In the genomic region with DNA sequence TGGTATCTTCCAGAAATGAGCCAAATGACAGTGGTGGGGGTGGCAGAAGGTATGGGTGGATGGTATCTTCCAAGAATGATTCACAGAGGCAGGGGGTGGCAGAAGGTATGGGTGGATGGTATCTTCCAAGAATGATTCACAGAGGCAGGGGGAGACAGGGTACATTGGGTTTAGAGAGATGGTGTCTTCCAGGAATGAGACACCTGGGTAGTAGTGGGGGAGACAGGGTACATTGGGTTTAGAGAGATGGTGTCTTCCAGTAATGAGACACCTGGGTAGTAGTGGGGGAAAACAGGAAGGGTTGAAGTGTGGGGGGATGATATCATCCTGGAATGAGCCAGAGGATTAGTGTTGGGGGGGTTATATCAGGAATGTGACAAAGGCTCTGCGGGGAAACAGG, we compare ENCODE assay signal across 13 cellular contexts.
DNase-seq lines count a peak whose midpoint lies in the region; ATAC-seq lines count a peak whose summit lies in the region.
"Had no signal": no experiment of that assay in that cellular context is flagged by ENCODE, and none has a peak within 500 bp of the region (broad histone marks: within the 10 kb centered on the region; RNA-seq: fewer than 3 reads in every experiment).

No MANE protein-coding gene starts in this region.

- H3K36me3 Mint-ChIP-seq in stimulated activated effector memory CD8-positive, alpha-beta T cell treated with anti-CD3 and anti-CD28 coated beads, Interleukin-12 subunit alpha, Interleukin-12 subunit beta, amount 100 ng/mL, for 72 hours = no peaks in the 10 kb centered on the region
- no peaks in the 10 kb centered on the region for H3K36me3 Mint-ChIP-seq in activated CD8-positive, alpha-beta memory T cell treated with anti-CD3 and anti-CD28 coated beads, Interleukin-2, amount 10 ng/mL, durations not matched to agents 7 days and 5 days
- H3K36me3 Mint-ChIP-seq: CD4-positive, alpha-beta memory T cell had no signal

- CTCF ChIA-PET in activated CD8-positive, alpha-beta memory T cell treated with anti-CD3 and anti-CD28 coated beads, Interleukin-2, amount 10 ng/mL, durations not matched to agents 7 days and 5 days (lab: Charles Lee) = no interaction called here

- no peak overlapping the region for H3K27ac Mint-ChIP-seq in stimulated activated effector memory CD8-positive, alpha-beta T cell treated with anti-CD3 and anti-CD28 coated beads, Interleukin-12 subunit alpha, Interleukin-12 subunit beta, amount 100 ng/mL, for 72 hours
- no peak overlapping the region for H3K27ac Mint-ChIP-seq in activated CD8-positive, alpha-beta memory T cell treated with anti-CD3 and anti-CD28 coated beads, Interleukin-2, amount 10 ng/mL, durations not matched to agents 7 days and 5 days
- H3K27ac Mint-ChIP-seq: CD4-positive, alpha-beta memory T cell had no signal

- ATAC-seq in stimulated activated effector memory CD8-positive, alpha-beta T cell treated with anti-CD3 and anti-CD28 coated beads, Interleukin-12 subunit alpha, Interleukin-12 subunit beta, amount 100 ng/mL, for 72 hours = peak; percentile 47
- no peak for ATAC-seq in activated CD8-positive, alpha-beta memory T cell treated with anti-CD3 and anti-CD28 coated beads, Interleukin-2, amount 10 ng/mL, durations not matched to agents 7 days and 5 days
- ATAC-seq: GM12878 had no signal

- H3K4me1 Mint-ChIP-seq in stimulated activated effector memory CD8-positive, alpha-beta T cell treated with anti-CD3 and anti-CD28 coated beads, Interleukin-12 subunit alpha, Interleukin-12 subunit beta, amount 100 ng/mL, for 72 hours = no peaks in the 10 kb centered on the region
- no peaks in the 10 kb centered on the region for H3K4me1 Mint-ChIP-seq in activated CD8-positive, alpha-beta memory T cell treated with anti-CD3 and anti-CD28 coated beads, Interleukin-2, amount 10 ng/mL, durations not matched to agents 7 days and 5 days
- H3K4me1 Mint-ChIP-seq: CD4-positive, alpha-beta memory T cell had no signal

- peak; percentile 50 for DNase-seq in HT1080 (ENCODE audit: low read depth)
- peak; percentile 0 for DNase-seq in SW480 (ENCODE audit: low spot score)
- DNase-seq in epithelial cell of prostate (ENCODE audit: low read depth, low spot score) = no peak
- no peak for DNase-seq in stimulated activated effector memory CD8-positive, alpha-beta T cell treated with anti-CD3 and anti-CD28 coated beads, Interleukin-12 subunit alpha, Interleukin-12 subunit beta, amount 100 ng/mL, for 72 hours (ENCODE audit: low spot score in 2 of 2)
- DNase-seq in NCI-H1417 treated with DMSO at 0.1 percent for 48 hours (lab: John Stamatoyannopoulos, UW) = no peak
- DNase-seq in NOMO-1 (lab: John Stamatoyannopoulos, UW; ENCODE audit: unreplicated experiment in 2 of 2) = no peak
- DNase-seq in activated CD8-positive, alpha-beta memory T cell treated with anti-CD3 and anti-CD28 coated beads, Interleukin-2, amount 10 ng/mL, durations not matched to agents 7 days and 5 days = no peak
- DNase-seq: BE2C; CD4-positive, alpha-beta memory T cell; DMS79; HCEC 1CT had no signal

- H3K9me3 Mint-ChIP-seq in stimulated activated effector memory CD8-positive, alpha-beta T cell treated with anti-CD3 and anti-CD28 coated beads, Interleukin-12 subunit alpha, Interleukin-12 subunit beta, amount 100 ng/mL, for 72 hours = no peaks in the 10 kb centered on the region
- no peaks in the 10 kb centered on the region for H3K9me3 Mint-ChIP-seq in activated CD8-positive, alpha-beta memory T cell treated with anti-CD3 and anti-CD28 coated beads, Interleukin-2, amount 10 ng/mL, durations not matched to agents 7 days and 5 days (ENCODE audit: low read depth)

- no peak overlapping the region for H3K4me3 Mint-ChIP-seq in stimulated activated effector memory CD8-positive, alpha-beta T cell treated with anti-CD3 and anti-CD28 coated beads, Interleukin-12 subunit alpha, Interleukin-12 subunit beta, amount 100 ng/mL, for 72 hours
- no peak overlapping the region for H3K4me3 Mint-ChIP-seq in activated CD8-positive, alpha-beta memory T cell treated with anti-CD3 and anti-CD28 coated beads, Interleukin-2, amount 10 ng/mL, durations not matched to agents 7 days and 5 days
- H3K4me3 Mint-ChIP-seq: CD4-positive, alpha-beta memory T cell had no signal

- H3K27ac ChIP-seq in epithelial cell of prostate = peak overlapping the region; percentile 89
- H3K27ac ChIP-seq: C4-2B had no signal

- H3K27me3 Mint-ChIP-seq in activated CD8-positive, alpha-beta memory T cell treated with anti-CD3 and anti-CD28 coated beads, Interleukin-2, amount 10 ng/mL, durations not matched to agents 7 days and 5 days = no peaks in the 10 kb centered on the region
- H3K27me3 Mint-ChIP-seq: CD4-positive, alpha-beta memory T cell had no signal

Comparison
In these comparisons a context has a peak if more than half of its experiments do, and no peak if none do; other contexts are left out.
1. DNase-seq: peak in HT1080 (single experiment) and SW480 (single experiment); none in epithelial cell of prostate (single experiment), stimulated activated effector memory CD8-positive, alpha-beta T cell treated with anti-CD3 and anti-CD28 coated beads, Interleukin-12 subunit alpha, Interleukin-12 subunit beta, amount 100 ng/mL, for 72 hours (0 of 2), NCI-H1417 treated with DMSO at 0.1 percent for 48 hours (single experiment), NOMO-1 (0 of 2) and activated CD8-positive, alpha-beta memory T cell treated with anti-CD3 and anti-CD28 coated beads, Interleukin-2, amount 10 ng/mL, durations not matched to agents 7 days and 5 days (single experiment).